ENCODE assay signal across 1 cellular context in the genomic region with DNA sequence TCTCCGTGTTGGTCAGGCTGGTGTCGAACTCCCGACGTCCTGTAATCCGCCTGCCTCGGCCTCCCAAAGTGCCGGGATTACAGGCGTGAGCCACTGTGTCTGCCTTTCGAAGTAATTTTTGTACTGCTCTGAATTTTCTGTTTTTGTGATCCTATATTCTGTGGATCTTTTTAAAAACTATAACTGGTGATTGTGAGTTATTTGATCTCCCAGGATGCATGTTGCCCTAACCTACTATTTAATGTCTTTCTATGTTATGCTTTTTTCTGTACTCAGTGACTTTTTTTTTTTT.
TF ChIP-seq lines count a peak whose summit lies in the region.

No MANE protein-coding gene starts in this region.

TF ChIP-seq in GM23338, 12 proteins besides CTCF, POLR2A, EP300 and RAD21 (continued from another document):
- TF ChIP-seq, protein P1, sequence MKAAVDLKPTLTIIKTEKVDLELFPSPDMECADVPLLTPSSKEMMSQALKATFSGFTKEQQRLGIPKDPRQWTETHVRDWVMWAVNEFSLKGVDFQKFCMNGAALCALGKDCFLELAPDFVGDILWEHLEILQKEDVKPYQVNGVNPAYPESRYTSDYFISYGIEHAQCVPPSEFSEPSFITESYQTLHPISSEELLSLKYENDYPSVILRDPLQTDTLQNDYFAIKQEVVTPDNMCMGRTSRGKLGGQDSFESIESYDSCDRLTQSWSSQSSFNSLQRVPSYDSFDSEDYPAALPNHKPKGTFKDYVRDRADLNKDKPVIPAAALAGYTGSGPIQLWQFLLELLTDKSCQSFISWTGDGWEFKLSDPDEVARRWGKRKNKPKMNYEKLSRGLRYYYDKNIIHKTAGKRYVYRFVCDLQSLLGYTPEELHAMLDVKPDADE (IDR thresholded peaks at IDR 0.05): no peak
- TF ChIP-seq ZNF114 (CRISPR knock-in tag; IDR thresholded peaks at IDR 0.05): no peak
- TF ChIP-seq, protein P2, sequence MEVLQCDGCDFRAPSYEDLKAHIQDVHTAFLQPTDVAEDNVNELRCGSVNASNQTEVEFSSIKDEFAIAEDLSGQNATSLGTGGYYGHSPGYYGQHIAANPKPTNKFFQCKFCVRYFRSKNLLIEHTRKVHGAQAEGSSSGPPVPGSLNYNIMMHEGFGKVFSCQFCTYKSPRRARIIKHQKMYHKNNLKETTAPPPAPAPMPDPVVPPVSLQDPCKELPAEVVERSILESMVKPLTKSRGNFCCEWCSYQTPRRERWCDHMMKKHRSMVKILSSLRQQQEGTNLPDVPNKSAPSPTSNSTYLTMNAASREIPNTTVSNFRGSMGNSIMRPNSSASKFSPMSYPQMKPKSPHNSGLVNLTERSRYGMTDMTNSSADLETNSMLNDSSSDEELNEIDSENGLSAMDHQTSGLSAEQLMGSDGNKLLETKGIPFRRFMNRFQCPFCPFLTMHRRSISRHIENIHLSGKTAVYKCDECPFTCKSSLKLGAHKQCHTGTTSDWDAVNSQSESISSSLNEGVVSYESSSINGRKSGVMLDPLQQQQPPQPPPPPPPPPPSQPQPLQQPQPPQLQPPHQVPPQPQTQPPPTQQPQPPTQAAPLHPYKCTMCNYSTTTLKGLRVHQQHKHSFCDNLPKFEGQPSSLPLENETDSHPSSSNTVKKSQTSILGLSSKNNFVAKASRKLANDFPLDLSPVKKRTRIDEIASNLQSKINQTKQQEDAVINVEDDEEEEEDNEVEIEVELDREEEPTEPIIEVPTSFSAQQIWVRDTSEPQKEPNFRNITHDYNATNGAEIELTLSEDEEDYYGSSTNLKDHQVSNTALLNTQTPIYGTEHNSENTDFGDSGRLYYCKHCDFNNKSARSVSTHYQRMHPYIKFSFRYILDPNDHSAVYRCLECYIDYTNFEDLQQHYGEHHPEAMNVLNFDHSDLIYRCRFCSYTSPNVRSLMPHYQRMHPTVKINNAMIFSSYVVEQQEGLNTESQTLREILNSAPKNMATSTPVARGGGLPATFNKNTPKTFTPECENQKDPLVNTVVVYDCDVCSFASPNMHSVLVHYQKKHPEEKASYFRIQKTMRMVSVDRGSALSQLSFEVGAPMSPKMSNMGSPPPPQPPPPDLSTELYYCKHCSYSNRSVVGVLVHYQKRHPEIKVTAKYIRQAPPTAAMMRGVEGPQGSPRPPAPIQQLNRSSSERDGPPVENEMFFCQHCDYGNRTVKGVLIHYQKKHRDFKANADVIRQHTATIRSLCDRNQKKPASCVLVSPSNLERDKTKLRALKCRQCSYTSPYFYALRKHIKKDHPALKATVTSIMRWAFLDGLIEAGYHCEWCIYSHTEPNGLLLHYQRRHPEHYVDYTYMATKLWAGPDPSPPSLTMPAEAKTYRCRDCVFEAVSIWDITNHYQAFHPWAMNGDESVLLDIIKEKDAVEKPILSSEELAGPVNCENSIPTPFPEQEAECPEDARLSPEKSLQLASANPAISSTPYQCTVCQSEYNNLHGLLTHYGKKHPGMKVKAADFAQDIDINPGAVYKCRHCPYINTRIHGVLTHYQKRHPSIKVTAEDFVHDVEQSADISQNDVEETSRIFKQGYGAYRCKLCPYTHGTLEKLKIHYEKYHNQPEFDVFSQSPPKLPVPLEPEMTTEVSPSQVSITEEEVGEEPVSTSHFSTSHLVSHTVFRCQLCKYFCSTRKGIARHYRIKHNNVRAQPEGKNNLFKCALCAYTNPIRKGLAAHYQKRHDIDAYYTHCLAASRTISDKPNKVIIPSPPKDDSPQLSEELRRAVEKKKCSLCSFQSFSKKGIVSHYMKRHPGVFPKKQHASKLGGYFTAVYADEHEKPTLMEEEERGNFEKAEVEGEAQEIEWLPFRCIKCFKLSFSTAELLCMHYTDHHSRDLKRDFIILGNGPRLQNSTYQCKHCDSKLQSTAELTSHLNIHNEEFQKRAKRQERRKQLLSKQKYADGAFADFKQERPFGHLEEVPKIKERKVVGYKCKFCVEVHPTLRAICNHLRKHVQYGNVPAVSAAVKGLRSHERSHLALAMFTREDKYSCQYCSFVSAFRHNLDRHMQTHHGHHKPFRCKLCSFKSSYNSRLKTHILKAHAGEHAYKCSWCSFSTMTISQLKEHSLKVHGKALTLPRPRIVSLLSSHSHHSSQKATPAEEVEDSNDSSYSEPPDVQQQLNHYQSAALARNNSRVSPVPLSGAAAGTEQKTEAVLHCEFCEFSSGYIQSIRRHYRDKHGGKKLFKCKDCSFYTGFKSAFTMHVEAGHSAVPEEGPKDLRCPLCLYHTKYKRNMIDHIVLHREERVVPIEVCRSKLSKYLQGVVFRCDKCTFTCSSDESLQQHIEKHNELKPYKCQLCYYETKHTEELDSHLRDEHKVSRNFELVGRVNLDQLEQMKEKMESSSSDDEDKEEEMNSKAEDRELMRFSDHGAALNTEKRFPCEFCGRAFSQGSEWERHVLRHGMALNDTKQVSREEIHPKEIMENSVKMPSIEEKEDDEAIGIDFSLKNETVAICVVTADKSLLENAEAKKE (CRISPR knock-in tag; IDR thresholded peaks at IDR 0.05): no peak
